2 cellular contexts compared by ENCODE assay signal in the genomic region with DNA sequence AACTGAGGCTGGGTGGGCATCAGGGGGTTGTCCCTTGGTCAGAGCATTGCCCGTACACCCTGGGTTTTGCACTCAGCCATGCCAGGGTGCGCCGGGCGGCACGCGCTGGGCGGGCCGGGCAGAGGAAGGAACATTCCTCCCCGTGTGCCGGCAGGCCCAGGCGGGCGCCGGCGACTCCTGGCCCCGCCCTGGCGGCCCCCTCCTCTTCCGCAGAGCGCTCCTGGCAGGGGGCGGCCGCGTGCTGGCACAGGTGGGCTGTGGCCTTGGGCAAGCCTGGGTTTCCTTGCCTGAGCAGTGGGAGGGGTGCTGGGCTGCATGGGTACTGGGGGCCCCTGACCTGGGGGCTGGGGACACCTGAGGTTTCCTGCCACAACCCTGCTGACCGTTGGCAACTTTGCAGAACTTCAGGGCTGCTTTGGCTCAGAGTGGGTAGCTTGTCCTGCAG.
A peak's percentile ranks its signal among the peaks of the same experiment; 100 is the strongest.
TF ChIP-seq lines count a peak whose summit lies in the region.

No MANE protein-coding gene starts in this region.

TF ChIP-seq in GM23338, 12 proteins besides CTCF, POLR2A, EP300 and RAD21:
- TF ChIP-seq STAT1 (IDR thresholded peaks at IDR 0.05; ENCODE audit: unreplicated experiment), result no peak
- TF ChIP-seq POLR2AphosphoS5 (IDR thresholded peaks at IDR 0.05; ENCODE audit: low read depth), result peak; percentile 35; the same call in 1 of the 2 replicates
- TF ChIP-seq EZH2phosphoT487 (IDR thresholded peaks at IDR 0.05; ENCODE audit: unreplicated experiment), result no peak
- TF ChIP-seq CREB1 (CRISPR knock-in tag; IDR thresholded peaks at IDR 0.05; ENCODE audit: low read depth), result no peak
- no peak for TF ChIP-seq NANOG (IDR thresholded peaks at IDR 0.05; ENCODE audit: borderline replicate concordance)
- no peak for TF ChIP-seq ZNF331 (CRISPR knock-in tag; IDR thresholded peaks at IDR 0.05; ENCODE audit: low read depth)
TF ChIP-seq in GM23338: peak in this region for 1.

TF ChIP-seq in endothelial cell of umbilical vein, 7 proteins besides CTCF, POLR2A, EP300 and RAD21:
- no peak for TF ChIP-seq FOS (IDR thresholded peaks at IDR 0.05; ENCODE audit: borderline replicate concordance, insufficient read depth, low read length)
- TF ChIP-seq, protein P1, sequence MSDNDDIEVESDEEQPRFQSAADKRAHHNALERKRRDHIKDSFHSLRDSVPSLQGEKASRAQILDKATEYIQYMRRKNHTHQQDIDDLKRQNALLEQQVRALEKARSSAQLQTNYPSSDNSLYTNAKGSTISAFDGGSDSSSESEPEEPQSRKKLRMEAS (IDR thresholded peaks at IDR 0.05; ENCODE audit: insufficient read depth, insufficient read length), result no peak
- no peak for TF ChIP-seq MYC (IDR thresholded peaks at IDR 0.05; ENCODE audit: low read depth, low read length)
